Comparison of ENCODE assay signal across 17 cellular contexts in the genomic region with DNA sequence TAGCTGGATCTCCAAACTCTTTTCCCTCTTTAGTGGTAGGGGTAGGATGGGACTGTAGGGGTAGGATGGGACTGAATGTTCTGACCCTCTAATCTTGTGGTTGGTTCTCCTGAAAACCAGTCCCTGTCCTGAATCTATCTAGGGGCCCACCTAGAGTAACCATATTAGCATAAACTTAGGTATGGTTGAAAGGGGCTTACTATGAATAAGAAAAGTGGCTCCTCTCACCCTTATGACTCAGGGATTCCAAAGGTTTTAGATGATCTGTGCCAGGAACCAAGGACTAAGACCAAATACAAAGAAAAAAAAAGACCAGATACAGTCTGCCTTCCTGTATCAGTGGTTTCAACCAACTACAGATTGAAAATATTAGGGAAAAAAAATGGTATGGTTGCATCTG. TPM values are rescaled to one million over a fixed set of nuclear protein-coding genes. Genes with fewer than 3 reads are reported as not detected.
DNase-seq lines count a peak whose midpoint lies in the region; ATAC-seq and FAIRE-seq lines count a peak whose summit lies in the region.
"Had no signal": no experiment of that assay in that cellular context is flagged by ENCODE, and none has a peak within 500 bp of the region (broad histone marks: within the 10 kb centered on the region; RNA-seq: fewer than 3 reads in every experiment).

No MANE protein-coding gene starts in this region.

- intact Hi-C loops in posterior cingulate gyrus (cut with DNase I) = no loop called here

- DNase-seq in Daoy (ENCODE audit: low read depth) (peak; percentile 23), HTR-8/SVneo (ENCODE audit: insufficient read length, low spot score) (peak; percentile 28), astrocyte of the hippocampus (ENCODE audit: low read depth, low spot score) (peak; percentile 29), kidney glomerular epithelial cell (lab: John Stamatoyannopoulos, UW) (peak; percentile 64), inferior parietal cortex (ENCODE audit: extremely low spot score) (no peak), posterior cingulate gyrus (no peak)
- DNase-seq: activated naive CD4-positive, alpha-beta T cell treated with anti-CD3 and anti-CD28 coated beads for 36 hours; central memory CD4-positive, alpha-beta T cell; DMS53; head of caudate nucleus; naive thymus-derived CD4-positive, alpha-beta T cell; NCI-H1092; testis had no signal

- no peak for FAIRE-seq in HTR-8/SVneo (lab: Jason Lieb, UNC)
- FAIRE-seq: endothelial cell of umbilical vein, HepG2 had no signal

- no peak for ATAC-seq in GM21717 (IDR thresholded peaks at IDR 0.05; ENCODE audit: unreplicated experiment)
- ATAC-seq in HG03457 (IDR thresholded peaks at IDR 0.05; ENCODE audit: unreplicated experiment) = no peak
- ATAC-seq: HepG2; naive thymus-derived CD4-positive, alpha-beta T cell had no signal

RNA-seq across cellular contexts. Expression of a gene that starts 28.9 kb away (rescaled TPM):
- total RNA-seq in Daoy (2014; rRNA removed; shearing (Covaris generic)) = 20.2 and 24.1 TPM in 2 replicates

Comparison
In these comparisons a context has a peak if more than half of its experiments do, and no peak if none do; other contexts are left out.
1. DNase-seq: peak in Daoy (single experiment), HTR-8/SVneo (single experiment), astrocyte of the hippocampus (single experiment) and kidney glomerular epithelial cell (single experiment); none in inferior parietal cortex (single experiment) and posterior cingulate gyrus (0 of 10).